1 cellular context compared by ENCODE assay signal in the genomic region with DNA sequence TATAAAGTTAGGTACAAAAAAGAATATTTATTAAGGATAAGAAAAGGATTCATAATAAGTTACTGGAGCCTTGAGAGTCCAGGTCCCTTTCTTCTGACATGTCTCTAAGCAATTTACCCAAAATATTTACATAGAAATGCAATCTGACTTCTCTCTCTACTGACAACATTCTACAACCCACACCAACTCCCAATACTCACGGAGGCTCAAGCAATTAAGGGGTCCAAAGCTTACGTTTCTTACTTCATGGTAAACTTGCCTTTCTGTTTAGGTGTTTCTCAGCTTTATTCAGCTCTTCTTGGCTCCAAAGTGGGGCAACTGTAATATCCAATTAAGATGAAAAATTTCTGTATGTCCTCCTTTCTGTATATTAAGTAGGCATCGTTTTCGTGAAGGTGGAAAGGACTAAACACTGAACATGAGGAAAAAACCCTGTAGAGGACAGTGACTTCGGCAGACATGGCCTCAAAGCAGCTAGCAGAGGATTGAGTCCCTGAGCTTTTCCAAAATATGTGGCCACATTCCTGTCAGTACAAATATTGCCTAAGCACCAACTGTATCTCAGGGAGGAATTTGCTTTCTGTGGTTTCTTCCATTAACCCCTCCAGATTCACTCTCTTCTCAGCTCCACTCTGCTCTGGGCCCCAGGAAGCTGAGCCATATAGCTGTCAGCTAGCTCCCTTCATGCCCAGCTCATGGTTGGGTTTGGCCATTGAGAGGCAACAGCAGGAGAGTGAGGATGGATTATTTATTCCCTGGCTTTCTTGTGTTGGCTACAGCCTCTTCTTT.
A peak's percentile ranks its signal among the peaks of the same experiment; 100 is the strongest.
TF ChIP-seq lines count a peak whose summit lies in the region.

No MANE protein-coding gene starts in this region.

TF ChIP-seq in HepG2, 621 proteins besides CTCF, POLR2A, EP300 and RAD21 (continued from another document and continues in another):
- TF ChIP-seq CBX5 (CRISPR knock-in tag; IDR thresholded peaks at IDR 0.05; ENCODE audit: borderline replicate concordance): 0 out of 2 replicates have a peak, but pooled peaks have one; percentile 21
- TF ChIP-seq FOXA3 (CRISPR knock-in tag; IDR thresholded peaks at IDR 0.05): peak; percentile 72
- peak; percentile 69; the same call in 1 of the 2 replicates for TF ChIP-seq GFI1 (CRISPR knock-in tag; IDR thresholded peaks at IDR 0.05; ENCODE audit: borderline replicate concordance)
- TF ChIP-seq RBAK (CRISPR knock-in tag; IDR thresholded peaks at IDR 0.05): no peak
- no peak for TF ChIP-seq CREB3 (CRISPR knock-in tag; IDR thresholded peaks at IDR 0.05)
- TF ChIP-seq MED8 (CRISPR knock-in tag; IDR thresholded peaks at IDR 0.05; ENCODE audit: insufficient replicate concordance): no peak
- no peak; the same call in 1 of the 2 replicates for TF ChIP-seq RXRA (CRISPR knock-in tag; IDR thresholded peaks at IDR 0.05)
- peak; percentile 60; the same call in 1 of the 2 replicates for TF ChIP-seq FOSL2 (CRISPR knock-in tag; IDR thresholded peaks at IDR 0.05)
- TF ChIP-seq, protein P1, sequence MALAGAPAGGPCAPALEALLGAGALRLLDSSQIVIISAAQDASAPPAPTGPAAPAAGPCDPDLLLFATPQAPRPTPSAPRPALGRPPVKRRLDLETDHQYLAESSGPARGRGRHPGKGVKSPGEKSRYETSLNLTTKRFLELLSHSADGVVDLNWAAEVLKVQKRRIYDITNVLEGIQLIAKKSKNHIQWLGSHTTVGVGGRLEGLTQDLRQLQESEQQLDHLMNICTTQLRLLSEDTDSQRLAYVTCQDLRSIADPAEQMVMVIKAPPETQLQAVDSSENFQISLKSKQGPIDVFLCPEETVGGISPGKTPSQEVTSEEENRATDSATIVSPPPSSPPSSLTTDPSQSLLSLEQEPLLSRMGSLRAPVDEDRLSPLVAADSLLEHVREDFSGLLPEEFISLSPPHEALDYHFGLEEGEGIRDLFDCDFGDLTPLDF (CRISPR knock-in tag; IDR thresholded peaks at IDR 0.05): no peak
- TF ChIP-seq, protein P2, sequence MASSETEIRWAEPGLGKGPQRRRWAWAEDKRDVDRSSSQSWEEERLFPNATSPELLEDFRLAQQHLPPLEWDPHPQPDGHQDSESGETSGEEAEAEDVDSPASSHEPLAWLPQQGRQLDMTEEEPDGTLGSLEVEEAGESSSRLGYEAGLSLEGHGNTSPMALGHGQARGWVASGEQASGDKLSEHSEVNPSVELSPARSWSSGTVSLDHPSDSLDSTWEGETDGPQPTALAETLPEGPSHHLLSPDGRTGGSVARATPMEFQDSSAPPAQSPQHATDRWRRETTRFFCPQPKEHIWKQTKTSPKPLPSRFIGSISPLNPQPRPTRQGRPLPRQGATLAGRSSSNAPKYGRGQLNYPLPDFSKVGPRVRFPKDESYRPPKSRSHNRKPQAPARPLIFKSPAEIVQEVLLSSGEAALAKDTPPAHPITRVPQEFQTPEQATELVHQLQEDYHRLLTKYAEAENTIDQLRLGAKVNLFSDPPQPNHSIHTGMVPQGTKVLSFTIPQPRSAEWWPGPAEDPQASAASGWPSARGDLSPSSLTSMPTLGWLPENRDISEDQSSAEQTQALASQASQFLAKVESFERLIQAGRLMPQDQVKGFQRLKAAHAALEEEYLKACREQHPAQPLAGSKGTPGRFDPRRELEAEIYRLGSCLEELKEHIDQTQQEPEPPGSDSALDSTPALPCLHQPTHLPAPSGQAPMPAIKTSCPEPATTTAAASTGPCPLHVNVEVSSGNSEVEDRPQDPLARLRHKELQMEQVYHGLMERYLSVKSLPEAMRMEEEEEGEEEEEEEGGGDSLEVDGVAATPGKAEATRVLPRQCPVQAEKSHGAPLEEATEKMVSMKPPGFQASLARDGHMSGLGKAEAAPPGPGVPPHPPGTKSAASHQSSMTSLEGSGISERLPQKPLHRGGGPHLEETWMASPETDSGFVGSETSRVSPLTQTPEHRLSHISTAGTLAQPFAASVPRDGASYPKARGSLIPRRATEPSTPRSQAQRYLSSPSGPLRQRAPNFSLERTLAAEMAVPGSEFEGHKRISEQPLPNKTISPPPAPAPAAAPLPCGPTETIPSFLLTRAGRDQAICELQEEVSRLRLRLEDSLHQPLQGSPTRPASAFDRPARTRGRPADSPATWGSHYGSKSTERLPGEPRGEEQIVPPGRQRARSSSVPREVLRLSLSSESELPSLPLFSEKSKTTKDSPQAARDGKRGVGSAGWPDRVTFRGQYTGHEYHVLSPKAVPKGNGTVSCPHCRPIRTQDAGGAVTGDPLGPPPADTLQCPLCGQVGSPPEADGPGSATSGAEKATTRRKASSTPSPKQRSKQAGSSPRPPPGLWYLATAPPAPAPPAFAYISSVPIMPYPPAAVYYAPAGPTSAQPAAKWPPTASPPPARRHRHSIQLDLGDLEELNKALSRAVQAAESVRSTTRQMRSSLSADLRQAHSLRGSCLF (CRISPR knock-in tag; IDR thresholded peaks at IDR 0.05; ENCODE audit: borderline replicate concordance): 0 out of 2 replicates have a peak, but pooled peaks have one; percentile 37
- TF ChIP-seq, protein P3, sequence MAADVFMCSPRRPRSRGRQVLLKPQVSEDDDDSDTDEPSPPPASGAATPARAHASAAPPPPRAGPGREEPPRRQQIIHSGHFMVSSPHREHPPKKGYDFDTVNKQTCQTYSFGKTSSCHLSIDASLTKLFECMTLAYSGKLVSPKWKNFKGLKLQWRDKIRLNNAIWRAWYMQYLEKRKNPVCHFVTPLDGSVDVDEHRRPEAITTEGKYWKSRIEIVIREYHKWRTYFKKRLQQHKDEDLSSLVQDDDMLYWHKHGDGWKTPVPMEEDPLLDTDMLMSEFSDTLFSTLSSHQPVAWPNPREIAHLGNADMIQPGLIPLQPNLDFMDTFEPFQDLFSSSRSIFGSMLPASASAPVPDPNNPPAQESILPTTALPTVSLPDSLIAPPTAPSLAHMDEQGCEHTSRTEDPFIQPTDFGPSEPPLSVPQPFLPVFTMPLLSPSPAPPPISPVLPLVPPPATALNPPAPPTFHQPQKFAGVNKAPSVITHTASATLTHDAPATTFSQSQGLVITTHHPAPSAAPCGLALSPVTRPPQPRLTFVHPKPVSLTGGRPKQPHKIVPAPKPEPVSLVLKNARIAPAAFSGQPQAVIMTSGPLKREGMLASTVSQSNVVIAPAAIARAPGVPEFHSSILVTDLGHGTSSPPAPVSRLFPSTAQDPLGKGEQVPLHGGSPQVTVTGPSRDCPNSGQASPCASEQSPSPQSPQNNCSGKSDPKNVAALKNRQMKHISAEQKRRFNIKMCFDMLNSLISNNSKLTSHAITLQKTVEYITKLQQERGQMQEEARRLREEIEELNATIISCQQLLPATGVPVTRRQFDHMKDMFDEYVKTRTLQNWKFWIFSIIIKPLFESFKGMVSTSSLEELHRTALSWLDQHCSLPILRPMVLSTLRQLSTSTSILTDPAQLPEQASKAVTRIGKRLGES (CRISPR knock-in tag; IDR thresholded peaks at IDR 0.05; ENCODE audit: borderline replicate concordance): no peak; the same call in 1 of the 2 replicates
- no peak for TF ChIP-seq PHF20 (CRISPR knock-in tag; IDR thresholded peaks at IDR 0.05)
- TF ChIP-seq UBTF (CRISPR knock-in tag; IDR thresholded peaks at IDR 0.05): peak; percentile 50; the same call in 1 of the 2 replicates
- peak; percentile 45; the same call in 1 of the 2 replicates for TF ChIP-seq RBFOX2 (IDR thresholded peaks at IDR 0.05; ENCODE audit: low read depth, low read length)
- no peak for TF ChIP-seq ZNF713 (CRISPR knock-in tag; IDR thresholded peaks at IDR 0.05)
- TF ChIP-seq KLF6 (CRISPR knock-in tag; IDR thresholded peaks at IDR 0.05): 0 out of 2 replicates have a peak, but pooled peaks have one; percentile 27
- TF ChIP-seq PHF8 (CRISPR knock-in tag; IDR thresholded peaks at IDR 0.05): peak; percentile 48
- TF ChIP-seq, protein P4, sequence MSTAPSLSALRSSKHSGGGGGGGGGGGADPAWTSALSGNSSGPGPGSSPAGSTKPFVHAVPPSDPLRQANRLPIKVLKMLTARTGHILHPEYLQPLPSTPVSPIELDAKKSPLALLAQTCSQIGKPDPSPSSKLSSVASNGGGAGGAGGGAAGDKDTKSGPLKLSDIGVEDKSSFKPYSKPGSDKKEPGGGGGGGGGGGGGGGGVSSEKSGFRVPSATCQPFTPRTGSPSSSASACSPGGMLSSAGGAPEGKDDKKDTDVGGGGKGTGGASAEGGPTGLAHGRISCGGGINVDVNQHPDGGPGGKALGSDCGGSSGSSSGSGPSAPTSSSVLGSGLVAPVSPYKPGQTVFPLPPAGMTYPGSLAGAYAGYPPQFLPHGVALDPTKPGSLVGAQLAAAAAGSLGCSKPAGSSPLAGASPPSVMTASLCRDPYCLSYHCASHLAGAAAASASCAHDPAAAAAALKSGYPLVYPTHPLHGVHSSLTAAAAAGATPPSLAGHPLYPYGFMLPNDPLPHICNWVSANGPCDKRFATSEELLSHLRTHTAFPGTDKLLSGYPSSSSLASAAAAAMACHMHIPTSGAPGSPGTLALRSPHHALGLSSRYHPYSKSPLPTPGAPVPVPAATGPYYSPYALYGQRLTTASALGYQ (CRISPR knock-in tag; IDR thresholded peaks at IDR 0.05): peak; percentile 21; the same call in 1 of the 2 replicates
- TF ChIP-seq ZNF484 (CRISPR knock-in tag; IDR thresholded peaks at IDR 0.05; ENCODE audit: borderline replicate concordance, low read depth): no peak
- peak; percentile 67; the same call in 1 of the 2 replicates for TF ChIP-seq ZNF292 (CRISPR knock-in tag; IDR thresholded peaks at IDR 0.05; ENCODE audit: borderline replicate concordance, low read depth)
- no peak for TF ChIP-seq ZNF354B (CRISPR knock-in tag; IDR thresholded peaks at IDR 0.05)
- peak; percentile 62; the same call in 1 of the 2 replicates for TF ChIP-seq ZNF350 (CRISPR knock-in tag; IDR thresholded peaks at IDR 0.05; ENCODE audit: borderline replicate concordance, low read depth)
- 0 out of 2 replicates have a peak, but pooled peaks have one; percentile 50 for TF ChIP-seq IRX3 (CRISPR knock-in tag; IDR thresholded peaks at IDR 0.05; ENCODE audit: borderline replicate concordance, low read depth)
- TF ChIP-seq BCL6 (CRISPR knock-in tag; IDR thresholded peaks at IDR 0.05): peak; percentile 72
- TF ChIP-seq, protein P5, sequence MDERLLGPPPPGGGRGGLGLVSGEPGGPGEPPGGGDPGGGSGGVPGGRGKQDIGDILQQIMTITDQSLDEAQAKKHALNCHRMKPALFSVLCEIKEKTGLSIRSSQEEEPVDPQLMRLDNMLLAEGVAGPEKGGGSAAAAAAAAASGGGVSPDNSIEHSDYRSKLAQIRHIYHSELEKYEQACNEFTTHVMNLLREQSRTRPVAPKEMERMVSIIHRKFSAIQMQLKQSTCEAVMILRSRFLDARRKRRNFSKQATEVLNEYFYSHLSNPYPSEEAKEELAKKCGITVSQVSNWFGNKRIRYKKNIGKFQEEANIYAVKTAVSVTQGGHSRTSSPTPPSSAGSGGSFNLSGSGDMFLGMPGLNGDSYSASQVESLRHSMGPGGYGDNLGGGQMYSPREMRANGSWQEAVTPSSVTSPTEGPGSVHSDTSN (CRISPR knock-in tag; IDR thresholded peaks at IDR 0.05): no peak
- peak; percentile 67; the same call in 1 of the 2 replicates for TF ChIP-seq TARDBP (CRISPR knock-in tag; IDR thresholded peaks at IDR 0.05)
- TF ChIP-seq, protein P6, sequence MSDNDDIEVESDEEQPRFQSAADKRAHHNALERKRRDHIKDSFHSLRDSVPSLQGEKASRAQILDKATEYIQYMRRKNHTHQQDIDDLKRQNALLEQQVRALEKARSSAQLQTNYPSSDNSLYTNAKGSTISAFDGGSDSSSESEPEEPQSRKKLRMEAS (IDR thresholded peaks at IDR 0.05): peak; percentile 71
- 0 out of 2 replicates have a peak, but pooled peaks have one; percentile 33 for TF ChIP-seq ZBED4 (CRISPR knock-in tag; IDR thresholded peaks at IDR 0.05; ENCODE audit: borderline replicate concordance)
- TF ChIP-seq BORCS8-MEF2B (CRISPR knock-in tag; IDR thresholded peaks at IDR 0.05): peak; percentile 33; the same call in 1 of the 2 replicates
- TF ChIP-seq ATF1 (CRISPR knock-in tag; IDR thresholded peaks at IDR 0.05): no peak
- peak; percentile 37; the same call in 1 of the 2 replicates for TF ChIP-seq ZNF746 (CRISPR knock-in tag; IDR thresholded peaks at IDR 0.05)
- no peak for TF ChIP-seq SSRP1 (CRISPR knock-in tag; IDR thresholded peaks at IDR 0.05)
- no peak for TF ChIP-seq HOXA7 (CRISPR knock-in tag; IDR thresholded peaks at IDR 0.05)
